In the genomic region with DNA sequence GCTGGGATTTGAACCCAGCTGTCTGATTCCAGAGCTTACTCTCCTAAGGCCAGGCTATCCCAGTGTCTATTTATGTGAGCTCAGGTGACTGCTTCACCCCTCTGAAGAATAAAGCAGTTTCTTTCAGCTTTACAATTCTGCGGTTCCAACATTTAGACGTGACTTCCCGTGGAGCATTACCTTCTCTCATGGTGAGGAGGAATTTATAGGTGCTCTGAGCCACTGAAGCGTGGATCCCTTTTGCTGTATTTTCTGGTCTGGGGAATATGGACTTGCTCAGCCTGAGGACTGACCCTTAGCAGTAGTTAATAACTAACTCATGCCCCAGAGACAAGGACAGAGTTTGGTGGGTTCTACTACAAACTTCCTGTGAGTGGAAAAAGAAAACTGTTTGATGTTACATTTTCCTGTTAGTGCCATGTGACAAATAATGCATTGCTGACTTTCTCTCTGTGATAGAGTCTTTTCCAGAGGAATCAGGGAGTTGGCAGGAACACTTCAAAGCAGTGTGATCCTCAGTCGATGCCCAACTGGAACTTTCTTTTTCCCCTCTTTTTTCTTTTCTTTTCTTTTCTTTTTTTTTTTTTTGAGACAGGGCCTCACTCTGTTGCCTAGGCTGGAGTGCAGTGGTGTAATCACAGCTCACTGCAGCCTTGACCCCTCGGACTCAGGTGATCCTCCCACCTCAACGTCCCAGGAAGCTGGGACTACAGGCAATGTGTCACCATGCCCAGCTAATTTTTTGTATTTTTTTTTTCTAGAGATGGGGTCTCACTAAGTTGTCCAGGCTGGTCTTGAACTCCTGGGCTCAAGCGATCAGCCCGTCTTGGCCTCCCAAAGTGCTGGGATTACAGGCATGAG, we compare ENCODE assay signal across 1 cellular context.
A peak's percentile ranks its signal among the peaks of the same experiment; 100 is the strongest.
TF ChIP-seq lines count a peak whose summit lies in the region.

No MANE protein-coding gene starts in this region.

TF ChIP-seq in HepG2, 621 proteins besides CTCF, POLR2A, EP300 and RAD21 (continued from another document and continues in another):
- TF ChIP-seq ZNF281 (CRISPR knock-in tag; IDR thresholded peaks at IDR 0.05; ENCODE audit: borderline replicate concordance) (no peak; the same call in 1 of the 2 replicates), GTF2F1 (IDR thresholded peaks at IDR 0.05; ENCODE audit: low read length) (no peak), ZNF570 (CRISPR knock-in tag; IDR thresholded peaks at IDR 0.05; ENCODE audit: borderline replicate concordance) (no peak), SMAD1 (CRISPR knock-in tag; IDR thresholded peaks at IDR 0.05; ENCODE audit: borderline replicate concordance, low read depth) (0 out of 2 replicates have a peak, but pooled peaks have one; percentile 46), GATAD1 (CRISPR knock-in tag; IDR thresholded peaks at IDR 0.05) (no peak), ERF (CRISPR knock-in tag; IDR thresholded peaks at IDR 0.05) (peak; percentile 71), ATF7 (IDR thresholded peaks at IDR 0.05) (peak; percentile 47; the same call in 1 of the 2 replicates), ATF7 (CRISPR knock-in tag; IDR thresholded peaks at IDR 0.05) (no peak), MBD4 (IDR thresholded peaks at IDR 0.05; ENCODE audit: borderline replicate concordance, low read length) (peak; percentile 71; the same call in 1 of the 2 replicates), HBP1 (CRISPR knock-in tag; IDR thresholded peaks at IDR 0.05; ENCODE audit: low read depth) (peak; percentile 62; the same call in 1 of the 2 replicates), TOE1 (CRISPR knock-in tag; IDR thresholded peaks at IDR 0.05) (0 out of 2 replicates have a peak, but pooled peaks have one; percentile 54), PAX8 (CRISPR knock-in tag; IDR thresholded peaks at IDR 0.05; ENCODE audit: borderline replicate concordance) (no peak), MTA1 (CRISPR knock-in tag; IDR thresholded peaks at IDR 0.05; ENCODE audit: borderline replicate concordance) (peak; percentile 44; the same call in 1 of the 2 replicates), WIZ (CRISPR knock-in tag; IDR thresholded peaks at IDR 0.05) (peak; percentile 18; the same call in 1 of the 2 replicates), ZMYM2 (CRISPR knock-in tag; IDR thresholded peaks at IDR 0.05) (peak; percentile 92), SIX4 (CRISPR knock-in tag; IDR thresholded peaks at IDR 0.05) (peak; percentile 31; the same call in 1 of the 2 replicates), ZNF33A (CRISPR knock-in tag; IDR thresholded peaks at IDR 0.05; ENCODE audit: borderline replicate concordance) (0 out of 2 replicates have a peak, but pooled peaks have one; percentile 57), LBX2 (CRISPR knock-in tag; IDR thresholded peaks at IDR 0.05; ENCODE audit: borderline replicate concordance) (no peak), HNF1B (CRISPR knock-in tag; IDR thresholded peaks at IDR 0.05) (peak; percentile 98), KDM3A (CRISPR knock-in tag; IDR thresholded peaks at IDR 0.05; ENCODE audit: low read depth) (0 out of 2 replicates have a peak, but pooled peaks have one; percentile 31), SP2 (CRISPR knock-in tag; IDR thresholded peaks at IDR 0.05) (no peak), POGZ (CRISPR knock-in tag; IDR thresholded peaks at IDR 0.05) (peak; percentile 89), ZNF552 (CRISPR knock-in tag; IDR thresholded peaks at IDR 0.05; ENCODE audit: borderline replicate concordance) (no peak; the same call in 1 of the 2 replicates), KDM2A (CRISPR knock-in tag; IDR thresholded peaks at IDR 0.05; ENCODE audit: borderline replicate concordance, low read depth) (peak; percentile 68), KDM5A (IDR thresholded peaks at IDR 0.05; ENCODE audit: borderline replicate concordance, low read length) (peak; percentile 38; the same call in 1 of the 2 replicates), ZNF30 (CRISPR knock-in tag; IDR thresholded peaks at IDR 0.05) (0 out of 2 replicates have a peak, but pooled peaks have one; percentile 48), ATF7-NPFF (CRISPR knock-in tag; IDR thresholded peaks at IDR 0.05; ENCODE audit: low read depth) (no peak; the same call in 1 of the 2 replicates), NRL (CRISPR knock-in tag; IDR thresholded peaks at IDR 0.05; ENCODE audit: borderline replicate concordance) (0 out of 2 replicates have a peak, but pooled peaks have one; percentile 55), KLF16 (CRISPR knock-in tag; IDR thresholded peaks at IDR 0.05) (peak in 1 of 2 experiments; percentile 59; a peak in 1 of 4 replicates)
- TF ChIP-seq, protein P1, sequence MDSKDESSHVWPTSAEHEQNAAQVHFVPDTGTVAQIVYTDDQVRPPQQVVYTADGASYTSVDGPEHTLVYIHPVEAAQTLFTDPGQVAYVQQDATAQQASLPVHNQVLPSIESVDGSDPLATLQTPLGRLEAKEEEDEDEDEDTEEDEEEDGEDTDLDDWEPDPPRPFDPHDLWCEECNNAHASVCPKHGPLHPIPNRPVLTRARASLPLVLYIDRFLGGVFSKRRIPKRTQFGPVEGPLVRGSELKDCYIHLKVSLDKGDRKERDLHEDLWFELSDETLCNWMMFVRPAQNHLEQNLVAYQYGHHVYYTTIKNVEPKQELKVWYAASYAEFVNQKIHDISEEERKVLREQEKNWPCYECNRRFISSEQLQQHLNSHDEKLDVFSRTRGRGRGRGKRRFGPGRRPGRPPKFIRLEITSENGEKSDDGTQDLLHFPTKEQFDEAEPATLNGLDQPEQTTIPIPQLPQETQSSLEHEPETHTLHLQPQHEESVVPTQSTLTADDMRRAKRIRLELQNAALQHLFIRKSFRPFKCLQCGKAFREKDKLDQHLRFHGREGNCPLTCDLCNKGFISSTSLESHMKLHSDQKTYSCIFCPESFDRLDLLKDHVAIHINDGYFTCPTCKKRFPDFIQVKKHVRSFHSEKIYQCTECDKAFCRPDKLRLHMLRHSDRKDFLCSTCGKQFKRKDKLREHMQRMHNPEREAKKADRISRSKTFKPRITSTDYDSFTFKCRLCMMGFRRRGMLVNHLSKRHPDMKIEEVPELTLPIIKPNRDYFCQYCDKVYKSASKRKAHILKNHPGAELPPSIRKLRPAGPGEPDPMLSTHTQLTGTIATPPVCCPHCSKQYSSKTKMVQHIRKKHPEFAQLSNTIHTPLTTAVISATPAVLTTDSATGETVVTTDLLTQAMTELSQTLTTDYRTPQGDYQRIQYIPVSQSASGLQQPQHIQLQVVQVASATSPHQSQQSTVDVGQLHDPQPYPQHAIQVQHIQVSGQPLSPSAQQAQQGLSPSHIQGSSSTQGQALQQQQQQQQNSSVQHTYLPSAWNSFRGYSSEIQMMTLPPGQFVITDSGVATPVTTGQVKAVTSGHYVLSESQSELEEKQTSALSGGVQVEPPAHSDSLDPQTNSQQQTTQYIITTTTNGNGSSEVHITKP (CRISPR knock-in tag; IDR thresholded peaks at IDR 0.05; ENCODE audit: low read depth): peak; percentile 55; the same call in 1 of the 2 replicates
- TF ChIP-seq, protein P2, sequence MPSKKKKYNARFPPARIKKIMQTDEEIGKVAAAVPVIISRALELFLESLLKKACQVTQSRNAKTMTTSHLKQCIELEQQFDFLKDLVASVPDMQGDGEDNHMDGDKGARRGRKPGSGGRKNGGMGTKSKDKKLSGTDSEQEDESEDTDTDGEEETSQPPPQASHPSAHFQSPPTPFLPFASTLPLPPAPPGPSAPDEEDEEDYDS (CRISPR knock-in tag; IDR thresholded peaks at IDR 0.05): peak; percentile 95
- TF ChIP-seq, protein P3, sequence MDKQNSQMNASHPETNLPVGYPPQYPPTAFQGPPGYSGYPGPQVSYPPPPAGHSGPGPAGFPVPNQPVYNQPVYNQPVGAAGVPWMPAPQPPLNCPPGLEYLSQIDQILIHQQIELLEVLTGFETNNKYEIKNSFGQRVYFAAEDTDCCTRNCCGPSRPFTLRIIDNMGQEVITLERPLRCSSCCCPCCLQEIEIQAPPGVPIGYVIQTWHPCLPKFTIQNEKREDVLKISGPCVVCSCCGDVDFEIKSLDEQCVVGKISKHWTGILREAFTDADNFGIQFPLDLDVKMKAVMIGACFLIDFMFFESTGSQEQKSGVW (CRISPR knock-in tag; IDR thresholded peaks at IDR 0.05; ENCODE audit: borderline replicate concordance): no peak
- TF ChIP-seq, protein P4, sequence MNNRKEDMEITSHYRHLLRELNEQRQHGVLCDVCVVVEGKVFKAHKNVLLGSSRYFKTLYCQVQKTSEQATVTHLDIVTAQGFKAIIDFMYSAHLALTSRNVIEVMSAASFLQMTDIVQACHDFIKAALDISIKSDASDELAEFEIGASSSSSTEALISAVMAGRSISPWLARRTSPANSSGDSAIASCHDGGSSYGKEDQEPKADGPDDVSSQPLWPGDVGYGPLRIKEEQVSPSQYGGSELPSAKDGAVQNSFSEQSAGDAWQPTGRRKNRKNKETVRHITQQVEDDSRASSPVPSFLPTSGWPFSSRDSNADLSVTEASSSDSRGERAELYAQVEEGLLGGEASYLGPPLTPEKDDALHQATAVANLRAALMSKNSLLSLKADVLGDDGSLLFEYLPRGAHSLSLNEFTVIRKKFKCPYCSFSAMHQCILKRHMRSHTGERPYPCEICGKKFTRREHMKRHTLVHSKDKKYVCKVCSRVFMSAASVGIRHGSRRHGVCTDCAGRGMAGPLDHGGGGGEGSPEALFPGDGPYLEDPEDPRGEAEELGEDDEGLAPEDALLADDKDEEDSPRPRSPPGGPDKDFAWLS (CRISPR knock-in tag; IDR thresholded peaks at IDR 0.05; ENCODE audit: borderline replicate concordance): no peak
- TF ChIP-seq, protein P5, sequence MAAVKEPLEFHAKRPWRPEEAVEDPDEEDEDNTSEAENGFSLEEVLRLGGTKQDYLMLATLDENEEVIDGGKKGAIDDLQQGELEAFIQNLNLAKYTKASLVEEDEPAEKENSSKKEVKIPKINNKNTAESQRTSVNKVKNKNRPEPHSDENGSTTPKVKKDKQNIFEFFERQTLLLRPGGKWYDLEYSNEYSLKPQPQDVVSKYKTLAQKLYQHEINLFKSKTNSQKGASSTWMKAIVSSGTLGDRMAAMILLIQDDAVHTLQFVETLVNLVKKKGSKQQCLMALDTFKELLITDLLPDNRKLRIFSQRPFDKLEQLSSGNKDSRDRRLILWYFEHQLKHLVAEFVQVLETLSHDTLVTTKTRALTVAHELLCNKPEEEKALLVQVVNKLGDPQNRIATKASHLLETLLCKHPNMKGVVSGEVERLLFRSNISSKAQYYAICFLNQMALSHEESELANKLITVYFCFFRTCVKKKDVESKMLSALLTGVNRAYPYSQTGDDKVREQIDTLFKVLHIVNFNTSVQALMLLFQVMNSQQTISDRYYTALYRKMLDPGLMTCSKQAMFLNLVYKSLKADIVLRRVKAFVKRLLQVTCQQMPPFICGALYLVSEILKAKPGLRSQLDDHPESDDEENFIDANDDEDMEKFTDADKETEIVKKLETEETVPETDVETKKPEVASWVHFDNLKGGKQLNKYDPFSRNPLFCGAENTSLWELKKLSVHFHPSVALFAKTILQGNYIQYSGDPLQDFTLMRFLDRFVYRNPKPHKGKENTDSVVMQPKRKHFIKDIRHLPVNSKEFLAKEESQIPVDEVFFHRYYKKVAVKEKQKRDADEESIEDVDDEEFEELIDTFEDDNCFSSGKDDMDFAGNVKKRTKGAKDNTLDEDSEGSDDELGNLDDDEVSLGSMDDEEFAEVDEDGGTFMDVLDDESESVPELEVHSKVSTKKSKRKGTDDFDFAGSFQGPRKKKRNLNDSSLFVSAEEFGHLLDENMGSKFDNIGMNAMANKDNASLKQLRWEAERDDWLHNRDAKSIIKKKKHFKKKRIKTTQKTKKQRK (IDR thresholded peaks at IDR 0.05; ENCODE audit: low read length): no peak
